Comparison of ENCODE assay signal across 29 cellular contexts in the genomic region with DNA sequence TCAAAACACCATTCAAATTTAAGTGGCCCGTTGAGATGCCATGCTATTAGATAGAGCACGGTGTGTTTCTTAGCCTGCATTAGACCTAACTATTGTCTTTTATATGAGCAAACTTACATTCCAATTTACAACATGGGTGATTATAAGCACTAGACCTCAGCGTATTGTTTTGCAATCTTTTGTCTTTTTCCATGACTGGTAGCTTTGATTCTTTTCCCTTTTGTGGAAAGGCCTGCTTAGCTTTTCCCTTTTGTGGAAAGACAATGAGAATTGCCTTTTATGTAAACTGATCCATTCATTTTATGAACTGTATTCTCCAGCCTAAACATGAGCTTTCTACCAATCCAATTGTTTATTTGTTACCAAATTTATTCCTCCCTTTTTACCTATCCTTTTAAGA.
"Had no signal": no experiment of that assay in that cellular context is flagged by ENCODE, and none has a peak within 500 bp of the region (broad histone marks: within the 10 kb centered on the region; RNA-seq: fewer than 3 reads in every experiment).

No MANE protein-coding gene starts in this region.

- H3K4me3 ChIP-seq: ascending aorta, breast epithelium, SJCRH30, SK-N-MC had no signal

- H3K36me3 ChIP-seq: ascending aorta, breast epithelium, SJCRH30, WERI-Rb-1 had no signal

- H3K9me3 Mint-ChIP-seq: activated CD4-positive, alpha-beta memory T cell treated with anti-CD3 and anti-CD28 coated beads, Interleukin-2, amount 10 ng/mL, durations not matched to agents 7 days and 5 days; activated naive CD4-positive, alpha-beta T cell treated with anti-CD3 and anti-CD28 coated beads, Interleukin-2, amount 50 U/mL, for 24 hours; activated naive CD8-positive, alpha-beta T cell treated with anti-CD3 and anti-CD28 coated beads, Interleukin-2, amount 10 ng/mL, durations not matched to agents 7 days and 5 days; activated T-cell treated with anti-CD3 and anti-CD28 coated beads, Interleukin-2, amount 50 U/mL, for 24 hours; activated T-helper 2 cell treated with anti-CD3 and anti-CD28 coated beads, Interferon-gamma antibody, Interleukin-2, Interleukin-4, amounts not matched to agents 10 μg/mL and 5 μg/mL and 100 μg/mL, durations not matched to agents 14 hours and 24 hours and 36 hours had no signal

- H3K27ac Mint-ChIP-seq: activated CD4-positive, alpha-beta memory T cell treated with anti-CD3 and anti-CD28 coated beads, Interleukin-2, amount 10 ng/mL, durations not matched to agents 7 days and 5 days; activated naive CD4-positive, alpha-beta T cell treated with anti-CD3 and anti-CD28 coated beads, Interleukin-2, amount 50 U/mL, for 24 hours; activated naive CD8-positive, alpha-beta T cell treated with anti-CD3 and anti-CD28 coated beads, Interleukin-2, amount 10 ng/mL, durations not matched to agents 7 days and 5 days; activated T-cell treated with anti-CD3 and anti-CD28 coated beads, Interleukin-2, amount 50 U/mL, for 24 hours; activated T-helper 2 cell treated with anti-CD3 and anti-CD28 coated beads, Interferon-gamma antibody, Interleukin-2, Interleukin-4, amounts not matched to agents 10 μg/mL and 5 μg/mL and 100 μg/mL, durations not matched to agents 14 hours and 24 hours and 36 hours had no signal

- ATAC-seq: Panc1 had no signal

- H3K27me3 Mint-ChIP-seq: activated CD4-positive, alpha-beta memory T cell treated with anti-CD3 and anti-CD28 coated beads, Interleukin-2, amount 10 ng/mL, durations not matched to agents 7 days and 5 days; activated naive CD8-positive, alpha-beta T cell treated with anti-CD3 and anti-CD28 coated beads, Interleukin-2, amount 10 ng/mL, durations not matched to agents 7 days and 5 days; activated T-cell treated with anti-CD3 and anti-CD28 coated beads, Interleukin-2, amount 50 U/mL, for 24 hours had no signal

- H3K9me3 ChIP-seq: ascending aorta, breast epithelium, SJCRH30 had no signal

- H3K36me3 Mint-ChIP-seq: activated naive CD4-positive, alpha-beta T cell treated with anti-CD3 and anti-CD28 coated beads, Interleukin-2, amount 50 U/mL, for 24 hours; activated naive CD8-positive, alpha-beta T cell treated with anti-CD3 and anti-CD28 coated beads, Interleukin-2, amount 10 ng/mL, durations not matched to agents 7 days and 5 days had no signal

- DNase-seq: activated CD4-positive, alpha-beta memory T cell treated with anti-CD3 and anti-CD28 coated beads, Interleukin-2, amount 10 ng/mL, durations not matched to agents 7 days and 5 days; activated CD4-positive, alpha-beta T cell treated with anti-CD3 and anti-CD28 coated beads for 1 hour; activated CD4-positive, alpha-beta T cell treated with anti-CD3 and anti-CD28 coated beads for 48 hours; activated CD4-positive, CD25-positive, alpha-beta regulatory T cell; activated gamma-delta T cell; activated naive CD4-positive, alpha-beta T cell treated with Interleukin-2 at 50 U/mL for 16 hours; activated naive CD8-positive, alpha-beta T cell treated with anti-CD3 and anti-CD28 coated beads, Interleukin-2, amount 10 ng/mL, durations not matched to agents 7 days and 5 days; activated T-cell treated with anti-CD3 and anti-CD28 coated beads, Interleukin-2, amount 50 U/mL, for 24 hours; amygdala; Karpas-422; NCI-H1048; NCI-H1105 treated with DMSO at 0.1 percent for 48 hours; NCI-H1436; NCI-H1694; NCI-H2081 treated with DMSO at 0.1 percent for 48 hours; NCI-H2171 treated with DMSO at 0.1 percent for 48 hours; NCI-H2227 treated with DMSO at 0.1 percent for 48 hours; NCI-H446; NCI-H510A treated with DMSO at 0.1 percent for 48 hours; SHP77; SJCRH30; T1000; WERI-Rb-1 had no signal

- H3K27ac ChIP-seq: ascending aorta, breast epithelium, SJCRH30, SK-N-MC, WERI-Rb-1 had no signal

- H3K4me3 Mint-ChIP-seq: activated CD4-positive, alpha-beta memory T cell treated with anti-CD3 and anti-CD28 coated beads, Interleukin-2, amount 10 ng/mL, durations not matched to agents 7 days and 5 days; activated naive CD4-positive, alpha-beta T cell treated with anti-CD3 and anti-CD28 coated beads, Interleukin-2, amount 50 U/mL, for 24 hours; activated naive CD8-positive, alpha-beta T cell treated with anti-CD3 and anti-CD28 coated beads, Interleukin-2, amount 10 ng/mL, durations not matched to agents 7 days and 5 days; activated T-cell treated with anti-CD3 and anti-CD28 coated beads, Interleukin-2, amount 50 U/mL, for 24 hours had no signal

- H3K4me1 ChIP-seq: ascending aorta, breast epithelium, SJCRH30 had no signal

- H3K27me3 ChIP-seq: ascending aorta, breast epithelium, SJCRH30 had no signal

- H3K4me1 Mint-ChIP-seq: activated CD4-positive, alpha-beta memory T cell treated with anti-CD3 and anti-CD28 coated beads, Interleukin-2, amount 10 ng/mL, durations not matched to agents 7 days and 5 days; activated naive CD4-positive, alpha-beta T cell treated with anti-CD3 and anti-CD28 coated beads, Interleukin-2, amount 50 U/mL, for 24 hours; activated naive CD8-positive, alpha-beta T cell treated with anti-CD3 and anti-CD28 coated beads, Interleukin-2, amount 10 ng/mL, durations not matched to agents 7 days and 5 days had no signal
